ENCODE assay signal across 16 cellular contexts in genomic region chr3:131699001-131699400, GRCh38.
DNase-seq lines count a peak whose midpoint lies in the region; ATAC-seq and TF ChIP-seq lines count a peak whose summit lies in the region.
"Had no signal": no experiment of that assay in that cellular context is flagged by ENCODE, and none has a peak within 500 bp of the region (broad histone marks: within the 10 kb centered on the region; RNA-seq: fewer than 3 reads in every experiment).

No MANE protein-coding gene starts in this region.

- H3K4me1 Mint-ChIP-seq in activated CD4-positive, alpha-beta memory T cell treated with anti-CD3 and anti-CD28 coated beads for 36 hours (ENCODE audit: low read depth), result no peaks in the 10 kb centered on the region
- H3K4me1 Mint-ChIP-seq: CD8-positive, alpha-beta memory T cell; IgD-negative memory B cell had no signal

- no peak for DNase-seq in SK-N-SH
- DNase-seq in adipocyte (ENCODE audit: low read depth), result peak; percentile 13
- peak; percentile 5 for DNase-seq in iris pigment epithelial cell (ENCODE audit: low read depth)
- no peak for DNase-seq in activated CD4-positive, alpha-beta memory T cell treated with anti-CD3 and anti-CD28 coated beads for 36 hours
- no peak for DNase-seq in DMS79 (lab: John Stamatoyannopoulos, UW)
- DNase-seq: AML-193; Caco-2; CD8-positive, alpha-beta memory T cell; DMS53; KG1 had no signal

- H3K4me1 ChIP-seq in SK-N-SH (ENCODE audit: control insufficient read depth in 1 of 2, insufficient read depth in 2 of 2, low read depth in 1 of 2, low read length in 1 of 2) (no peaks in the 10 kb centered on the region), adipocyte (ENCODE audit: control insufficient read depth, insufficient read depth, low read length) (peaks cover 20% of the 10 kb centered on the region)
- H3K4me1 ChIP-seq: BLaER1, Caco-2 had no signal

- TF ChIP-seq RAD21 in SK-N-SH (IDR thresholded peaks at IDR 0.05; ENCODE audit: low read length), result no peak

- H3K4me2 ChIP-seq in SK-N-SH, result no peak overlapping the region
- H3K4me2 ChIP-seq: BLaER1 had no signal

- no peak overlapping the region for H3K27ac Mint-ChIP-seq in activated CD4-positive, alpha-beta memory T cell treated with anti-CD3 and anti-CD28 coated beads for 36 hours
- H3K27ac Mint-ChIP-seq: CD8-positive, alpha-beta memory T cell; IgD-negative memory B cell had no signal

- no peaks in the 10 kb centered on the region for H3K79me2 ChIP-seq in SK-N-SH (ENCODE audit: insufficient read depth)

- H3K9me2 ChIP-seq in SK-N-SH, result no peaks in the 10 kb centered on the region

- no peak overlapping the region for H3K9ac ChIP-seq in SK-N-SH
- no peak overlapping the region for H3K9ac ChIP-seq in adipocyte (ENCODE audit: low read length)
- H3K9ac ChIP-seq: BLaER1 had no signal

- H3F3A ChIP-seq in SK-N-SH (replicated peaks; ENCODE audit: insufficient read depth), result no peaks in the 10 kb centered on the region

- no peak overlapping the region for H3K27ac ChIP-seq in SK-N-SH (ENCODE audit: low read depth in 2 of 2, low read length in 1 of 2)
- H3K27ac ChIP-seq: 22Rv1, BLaER1 had no signal

- no peak for TF ChIP-seq EP300 in SK-N-SH (IDR thresholded peaks at IDR 0.05; ENCODE audit: borderline replicate concordance in 1 of 2, low read depth in 1 of 2, low read length in 1 of 2)

- H3K27me3 ChIP-seq in SK-N-SH (ENCODE audit: insufficient read depth) (no peaks in the 10 kb centered on the region), adipocyte (replicated peaks; ENCODE audit: control insufficient read depth, insufficient read depth, low read length) (peaks cover 10% of the 10 kb centered on the region)
- H3K27me3 ChIP-seq: BLaER1 had no signal

- no peak overlapping the region for H3K4me3 ChIP-seq in SK-N-SH (ENCODE audit: low read depth in 2 of 2, low read length in 1 of 2)
- H3K4me3 ChIP-seq in adipocyte (ENCODE audit: low read length), result peak overlapping the region; percentile 24
- H3K4me3 ChIP-seq: BLaER1 had no signal

- H3K9me3 ChIP-seq in SK-N-SH (no peaks in the 10 kb centered on the region), adipocyte (ENCODE audit: control insufficient read depth, low read length) (no peaks in the 10 kb centered on the region)
- H3K9me3 ChIP-seq: BLaER1, Caco-2 had no signal

- ATAC-seq in SK-N-SH treated with all-trans-retinoic acid at 6 μM for 48 hours (no peak), HG02763 (IDR thresholded peaks at IDR 0.05; ENCODE audit: unreplicated experiment) (no peak)
- ATAC-seq: HCT116 had no signal

- H3K36me3 ChIP-seq in SK-N-SH (replicated peaks in 1 of 2; ENCODE audit: control insufficient read depth in 1 of 2, insufficient read depth in 2 of 2, low read length in 1 of 2) (no peaks in the 10 kb centered on the region), adipocyte (ENCODE audit: control insufficient read depth, insufficient read depth, low read length, severe bottlenecking) (no peaks in the 10 kb centered on the region)
- H3K36me3 ChIP-seq: BLaER1 had no signal

- WGBS in SK-N-SH (ENCODE audit: low lambda C conversion rate), result 33% methylated on average over 1 of the region's 1 CpG

- H3K9me3 Mint-ChIP-seq in activated CD4-positive, alpha-beta memory T cell treated with anti-CD3 and anti-CD28 coated beads for 36 hours, result no peaks in the 10 kb centered on the region

- no peak for TF ChIP-seq CTCF in SK-N-SH (IDR thresholded peaks at IDR 0.05)

- H3K36me3 Mint-ChIP-seq in activated CD4-positive, alpha-beta memory T cell treated with anti-CD3 and anti-CD28 coated beads for 36 hours, result no peaks in the 10 kb centered on the region
- H3K36me3 Mint-ChIP-seq: CD8-positive, alpha-beta memory T cell had no signal

- no peak overlapping the region for H2AFZ ChIP-seq in SK-N-SH (ENCODE audit: low read depth)

- CTCF ChIA-PET in SK-N-SH (lab: Yijun Ruan, JAX), result interaction anchor here (1.6 kb wide), 1 partner anchor 9 kb away, joined by 5 read pairs; no protein-coding TSS in a partner anchor
- CTCF ChIA-PET in activated CD4-positive, alpha-beta memory T cell treated with anti-CD3 and anti-CD28 coated beads for 36 hours (lab: Charles Lee), result no interaction called here

- intact Hi-C loops in activated CD4-positive, alpha-beta memory T cell treated with anti-CD3 and anti-CD28 coated beads for 36 hours (cut with micrococcal nuclease), result no loop called here

- no peak overlapping the region for H3K4me3 Mint-ChIP-seq in activated CD4-positive, alpha-beta memory T cell treated with anti-CD3 and anti-CD28 coated beads for 36 hours
- H3K4me3 Mint-ChIP-seq: CD8-positive, alpha-beta memory T cell; IgD-negative memory B cell had no signal

- peaks cover 9% of the 10 kb centered on the region for H3K27me3 Mint-ChIP-seq in activated CD4-positive, alpha-beta memory T cell treated with anti-CD3 and anti-CD28 coated beads for 36 hours

- no peaks in the 10 kb centered on the region for H4K20me1 ChIP-seq in SK-N-SH (ENCODE audit: insufficient read depth)
- H4K20me1 ChIP-seq: BLaER1 had no signal

- POLR2A ChIA-PET in SK-N-SH (lab: Yijun Ruan, JAX), result no interaction called here
- POLR2A ChIA-PET in activated CD4-positive, alpha-beta memory T cell treated with anti-CD3 and anti-CD28 coated beads for 36 hours (lab: Charles Lee), result no interaction called here

TF ChIP-seq in SK-N-SH treated with all-trans-retinoic acid at 6 μM for 48 hours, 23 proteins besides CTCF, POLR2A, EP300 and RAD21:
- TF ChIP-seq TSHZ2 (CRISPR knock-in tag; IDR thresholded peaks at IDR 0.05) (no peak), ZFP30 (CRISPR knock-in tag; IDR thresholded peaks at IDR 0.05) (no peak), RARB (CRISPR knock-in tag; IDR thresholded peaks at IDR 0.05) (no peak), ZNF8 (CRISPR knock-in tag; IDR thresholded peaks at IDR 0.05) (no peak), ISL1 (CRISPR knock-in tag; IDR thresholded peaks at IDR 0.05) (0 out of 2 replicates have a peak, but pooled peaks have one; percentile 17), OSR1 (CRISPR knock-in tag; IDR thresholded peaks at IDR 0.05) (no peak), ZC3H10 (CRISPR knock-in tag; IDR thresholded peaks at IDR 0.05) (no peak), ZFP3 (CRISPR knock-in tag; IDR thresholded peaks at IDR 0.05) (no peak), ZNF70 (CRISPR knock-in tag; IDR thresholded peaks at IDR 0.05) (no peak)

TF ChIP-seq in SK-N-SH, 30 proteins besides CTCF, POLR2A, EP300 and RAD21:
- TF ChIP-seq MEF2A (IDR thresholded peaks at IDR 0.05; ENCODE audit: borderline replicate concordance, low read depth), result no peak
- TF ChIP-seq PBX3 (IDR thresholded peaks at IDR 0.05), result no peak
- no peak for TF ChIP-seq MAX (IDR thresholded peaks at IDR 0.05; ENCODE audit: low read depth)
- TF ChIP-seq TCF12 (IDR thresholded peaks at IDR 0.05), result no peak
- no peak for TF ChIP-seq FOSL2 (IDR thresholded peaks at IDR 0.05; ENCODE audit: borderline replicate concordance, low read depth)
- TF ChIP-seq MXI1 (IDR thresholded peaks at IDR 0.05; ENCODE audit: low read depth, low read length), result no peak

Comparison
In these comparisons a context has a peak if more than half of its experiments do, and no peak if none do; other contexts are left out.
1. DNase-seq: peak in adipocyte (single experiment) and iris pigment epithelial cell (single experiment); none in SK-N-SH (single experiment), activated CD4-positive, alpha-beta memory T cell treated with anti-CD3 and anti-CD28 coated beads for 36 hours (single experiment) and DMS79 (single experiment).